Comparison of ENCODE assay signal across 24 cellular contexts in genomic region chr2:71806432-71806831, GRCh38.
"Had no signal": no experiment of that assay in that cellular context is flagged by ENCODE, and none has a peak within 500 bp of the region (broad histone marks: within the 10 kb centered on the region; RNA-seq: fewer than 3 reads in every experiment).

No MANE protein-coding gene starts in this region.

- H3K4me2 ChIP-seq: neural progenitor cell had no signal

- H3K9me3 Mint-ChIP-seq: memory B cell; natural killer cell treated with Interleukin-12 subunit alpha and Interleukin-12 subunit beta and Interleukin-15 and Interleukin-18, amount 100 ng/mL, for 72 hours; neural progenitor cell; stimulated activated effector memory CD8-positive, alpha-beta T cell treated with anti-CD3 and anti-CD28 coated beads, Interleukin-12 subunit alpha, Interleukin-12 subunit beta, amount 100 ng/mL, for 72 hours had no signal

- H3K36me3 ChIP-seq: heart left ventricle, left ventricle myocardium inferior, lower lobe of right lung, neural progenitor cell, pancreas, right lobe of liver, suprapubic skin, thyroid gland, upper lobe of left lung, vagina had no signal

- H3K36me3 Mint-ChIP-seq: memory B cell; natural killer cell treated with Interleukin-12 subunit alpha and Interleukin-12 subunit beta and Interleukin-15 and Interleukin-18, amount 100 ng/mL, for 72 hours; neural progenitor cell; stimulated activated effector memory CD8-positive, alpha-beta T cell treated with anti-CD3 and anti-CD28 coated beads, Interleukin-12 subunit alpha, Interleukin-12 subunit beta, amount 100 ng/mL, for 72 hours had no signal

- H3K4me3 Mint-ChIP-seq: memory B cell; natural killer cell treated with Interleukin-12 subunit alpha and Interleukin-12 subunit beta and Interleukin-15 and Interleukin-18, amount 100 ng/mL, for 72 hours; neural progenitor cell; stimulated activated effector memory CD8-positive, alpha-beta T cell treated with anti-CD3 and anti-CD28 coated beads, Interleukin-12 subunit alpha, Interleukin-12 subunit beta, amount 100 ng/mL, for 72 hours had no signal

- H3K4me1 ChIP-seq: lower lobe of right lung, neural progenitor cell, pancreas, right lobe of liver, suprapubic skin, thyroid gland had no signal

- H3K27me3 ChIP-seq: heart left ventricle, neural progenitor cell, pancreas, right lobe of liver, suprapubic skin, thyroid gland, upper lobe of left lung, vagina had no signal

- H3K9ac ChIP-seq: neural progenitor cell had no signal

- H3K9me3 ChIP-seq: heart left ventricle, left ventricle myocardium inferior, lower lobe of right lung, pancreas, right lobe of liver, suprapubic skin, thyroid gland, upper lobe of left lung, vagina had no signal

- H3K27ac ChIP-seq: dorsolateral prefrontal cortex, heart left ventricle, left ventricle myocardium inferior, lower lobe of right lung, neural progenitor cell, pancreas, right lobe of liver, suprapubic skin, thyroid gland, upper lobe of left lung, vagina had no signal

- H3K27ac Mint-ChIP-seq: memory B cell; natural killer cell treated with Interleukin-12 subunit alpha and Interleukin-12 subunit beta and Interleukin-15 and Interleukin-18, amount 100 ng/mL, for 72 hours; neural progenitor cell; progenitor cell of endocrine pancreas; stimulated activated effector memory CD8-positive, alpha-beta T cell treated with anti-CD3 and anti-CD28 coated beads, Interleukin-12 subunit alpha, Interleukin-12 subunit beta, amount 100 ng/mL, for 72 hours had no signal

- H3K4me3 ChIP-seq: dorsolateral prefrontal cortex, heart left ventricle, left ventricle myocardium inferior, lower lobe of right lung, neural progenitor cell, pancreas, right lobe of liver, suprapubic skin, thyroid gland, upper lobe of left lung, vagina had no signal

- ATAC-seq: esophagus mucosa; heart left ventricle; lower lobe of right lung; natural killer cell treated with Interleukin-12 subunit alpha and Interleukin-12 subunit beta and Interleukin-15 and Interleukin-18, amount 100 ng/mL, for 72 hours; pancreas; right lobe of liver; stimulated activated effector memory CD8-positive, alpha-beta T cell treated with anti-CD3 and anti-CD28 coated beads, Interleukin-12 subunit alpha, Interleukin-12 subunit beta, amount 100 ng/mL, for 72 hours; stimulated activated naive CD8-positive, alpha-beta T cell treated with anti-CD3 and anti-CD28 coated beads, Interleukin-15, Interleukin-2, amounts not matched to agents 100 U/mL and 50 U/mL, for 24 hours had no signal

- H2AFZ ChIP-seq: neural progenitor cell had no signal

- H3K4me1 Mint-ChIP-seq: memory B cell; neural progenitor cell; stimulated activated effector memory CD8-positive, alpha-beta T cell treated with anti-CD3 and anti-CD28 coated beads, Interleukin-12 subunit alpha, Interleukin-12 subunit beta, amount 100 ng/mL, for 72 hours had no signal

- DNase-seq: cortex of kidney; dorsolateral prefrontal cortex; effector CD8-positive, alpha-beta T cell; heart left ventricle; hippocampal formation; left ventricle myocardium inferior; lower lobe of right lung; midbrain; nucleus accumbens; pancreas; stimulated activated CD4-positive, alpha-beta T cell treated with anti-CD3 and anti-CD28 coated beads, Interleukin-4, amount 100 ng/mL, for 1 hour; stimulated activated CD8-positive, alpha-beta memory T cell treated with anti-CD3 and anti-CD28 coated beads, Interleukin-4, amount 100 ng/mL, for 48 hours; stimulated activated naive CD8-positive, alpha-beta T cell treated with anti-CD3 and anti-CD28 coated beads, Interleukin-15, Interleukin-2, amounts not matched to agents 100 U/mL and 50 U/mL, for 24 hours; thyroid gland; upper lobe of left lung had no signal
